Comparison of ENCODE assay signal across 19 cellular contexts in the genomic region with DNA sequence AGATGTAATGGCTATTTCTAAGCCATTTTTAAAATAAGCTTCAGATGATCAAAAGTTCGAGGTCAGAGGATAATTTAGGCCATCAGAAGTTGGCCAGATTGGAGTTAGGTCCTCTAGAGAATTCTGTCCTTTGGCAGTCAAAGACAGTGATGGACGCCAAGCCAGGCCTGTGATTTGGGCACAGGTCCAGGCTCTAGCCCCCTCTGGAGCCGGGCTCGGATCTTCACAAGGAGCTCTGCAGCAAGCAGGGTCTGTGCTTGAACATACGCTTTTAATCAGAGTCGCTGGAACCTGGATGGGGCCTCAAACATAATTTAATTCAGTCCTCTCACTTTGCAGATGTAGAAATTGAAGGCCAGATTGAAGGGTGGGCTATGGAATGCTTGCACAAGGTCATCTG.
DNase-seq lines count a peak whose midpoint lies in the region; ATAC-seq and TF ChIP-seq lines count a peak whose summit lies in the region.
"Had no signal": no experiment of that assay in that cellular context is flagged by ENCODE, and none has a peak within 500 bp of the region (broad histone marks: within the 10 kb centered on the region; RNA-seq: fewer than 3 reads in every experiment).

No MANE protein-coding gene starts in this region.

- no peak overlapping the region for H3K4me3 ChIP-seq in breast epithelium
- no peak overlapping the region for H3K4me3 ChIP-seq in mammary epithelial cell (replicated peaks in 1 of 3; ENCODE audit: insufficient read depth in 1 of 3, low read depth in 2 of 3, low read length in 3 of 3)
- no peak overlapping the region for H3K4me3 ChIP-seq in OCI-LY1 (ENCODE audit: low read depth, low read length, poor library complexity, severe bottlenecking)
- no peak overlapping the region for H3K4me3 ChIP-seq in heart right ventricle
- H3K4me3 ChIP-seq in subcutaneous abdominal adipose tissue (ENCODE audit: low read depth in 1 of 5, low read length in 5 of 5): no peak overlapping the region

- BruUV-seq in mammary epithelial cell (replicated peaks; lab: Mats Ljungman, UMichigan): no TSS peak

- no peaks in the 10 kb centered on the region for H3K4me1 ChIP-seq in breast epithelium
- H3K4me1 ChIP-seq in mammary epithelial cell (ENCODE audit: insufficient read depth, low read length): no peaks in the 10 kb centered on the region
- peaks cover 55% of the 10 kb centered on the region for H3K4me1 ChIP-seq in OCI-LY1 (ENCODE audit: insufficient read depth, low read length, severe bottlenecking)
- H3K4me1 ChIP-seq in heart right ventricle: peaks cover 0 to 11% (median 7%) of the 10 kb centered on the region in 9 donors
- H3K4me1 ChIP-seq in subcutaneous abdominal adipose tissue (ENCODE audit: control insufficient read depth in 5 of 5, insufficient read depth in 5 of 5, low read length in 5 of 5): peaks cover 0 to 11% (median 9%) of the 10 kb centered on the region in 5 donors

- no peak for TF ChIP-seq POLR2A in breast epithelium (IDR thresholded peaks at IDR 0.05)

- no peaks in the 10 kb centered on the region for H3K27me3 ChIP-seq in breast epithelium
- peaks cover 10% of the 10 kb centered on the region for H3K27me3 ChIP-seq in mammary epithelial cell (ENCODE audit: insufficient read depth, low read length)
- no peaks in the 10 kb centered on the region for H3K27me3 ChIP-seq in OCI-LY1 (ENCODE audit: insufficient read depth, low read length)
- no peaks in the 10 kb centered on the region for H3K27me3 ChIP-seq in heart right ventricle
- H3K27me3 ChIP-seq in subcutaneous abdominal adipose tissue (ENCODE audit: control insufficient read depth in 5 of 5, insufficient read depth in 4 of 5, low read length in 5 of 5): no peaks in the 10 kb centered on the region

- CTCF ChIA-PET in mammary epithelial cell (lab: Charles Lee; ENCODE audit: low non-redundant PET): no interaction called here

- no peaks in the 10 kb centered on the region for H3K36me3 Mint-ChIP-seq in activated T-helper 1 cell treated with anti-CD3 and anti-CD28 coated beads, Interleukin-12 subunit alpha, Interleukin-12 subunit beta, Interleukin-2, Interleukin-4 antibody, amounts not matched to agents 30 ng/mL and 10 ng/mL and 1 ng/mL, durations not matched to agents 14 hours and 24 hours and 36 hours (ENCODE audit: low read depth)
- H3K36me3 Mint-ChIP-seq: CD14-positive monocyte had no signal

- WGBS in mammary epithelial cell (ENCODE audit: low coverage, missing lambda C conversion rate): 79% methylated on average over 6 of the region's 6 CpGs
- 31 to 34% methylated on average over 6 of the region's 6 CpGs for WGBS in heart right ventricle, 2 donors

- H3K27ac ChIP-seq in breast epithelium (peak overlapping the region; percentile 6 to 43), mammary epithelial cell (ENCODE audit: insufficient read depth, low read depth, low read length) (no peak overlapping the region), OCI-LY1 (ENCODE audit: low read depth, low read length, poor library complexity, severe bottlenecking) (peak overlapping the region; percentile 99), heart right ventricle (peak overlapping the region in 2 of 10 donors; percentile 1 to 7), subcutaneous abdominal adipose tissue (ENCODE audit: low read depth, low read length) (peak overlapping the region; percentile 57)
- H3K27ac ChIP-seq: 22Rv1 had no signal

- H3K27me3 Mint-ChIP-seq in activated T-helper 1 cell treated with anti-CD3 and anti-CD28 coated beads, Interleukin-12 subunit alpha, Interleukin-12 subunit beta, Interleukin-2, Interleukin-4 antibody, amounts not matched to agents 30 ng/mL and 10 ng/mL and 1 ng/mL, durations not matched to agents 14 hours and 24 hours and 36 hours (ENCODE audit: insufficient read depth): no peaks in the 10 kb centered on the region

- no peaks in the 10 kb centered on the region for H4K20me1 ChIP-seq in mammary epithelial cell (ENCODE audit: insufficient read depth, low read length)
- H4K20me1 ChIP-seq in OCI-LY1 (ENCODE audit: insufficient read depth, low read length): no peaks in the 10 kb centered on the region

- H3K9ac ChIP-seq in mammary epithelial cell (ENCODE audit: insufficient read depth, low read length) (no peak overlapping the region), OCI-LY1 (ENCODE audit: low read length) (no peak overlapping the region; the same call in 1 of the 2 replicates), subcutaneous abdominal adipose tissue (ENCODE audit: low read length in 5 of 5) (peak overlapping the region in 1 of 5 donors; percentile 35)

- dilution Hi-C loops in mammary epithelial cell (cut with HindIII; ENCODE audit: low sequenced_read_pairs): no loop called here

- no peak for DNase-seq in breast epithelium (ENCODE audit: low spot score in 2 of 2)
- no peak for DNase-seq in mammary epithelial cell
- peak; percentile 41 to 48 for DNase-seq in heart right ventricle
- DNase-seq in NCI-H226: no peak
- DNase-seq in activated T-helper 1 cell treated with anti-CD3 and anti-CD28 coated beads, Interleukin-12 subunit alpha, Interleukin-12 subunit beta, Interleukin-2, Interleukin-4 antibody, amounts not matched to agents 30 ng/mL and 10 ng/mL and 1 ng/mL, durations not matched to agents 14 hours and 24 hours and 36 hours (ENCODE audit: low spot score): no peak
- DNase-seq: AML-193, DND-41, GDM1, GOT3, NCI-H187, NCI-H2107, NCI-H526, T-helper 1 cell had no signal

- H2AFZ ChIP-seq in mammary epithelial cell (ENCODE audit: low read depth, low read length) (no peak overlapping the region), OCI-LY1 (ENCODE audit: low read length) (no peak overlapping the region)

- TF ChIP-seq CTCF in breast epithelium (IDR thresholded peaks at IDR 0.05) (no peak), mammary epithelial cell (conservative IDR thresholded peaks at IDR 0.05 in 1 of 2, IDR thresholded peaks at IDR 0.05 in 1 of 2; ENCODE audit: extremely low read depth in 1 of 2, insufficient read depth in 1 of 2, low read depth in 1 of 2, low read length in 2 of 2) (no peak), OCI-LY1 (IDR thresholded peaks at IDR 0.05; ENCODE audit: low read length) (no peak), heart right ventricle (IDR thresholded peaks at IDR 0.05) (peak in 1 of 9 donors; percentile 10)

- no peaks in the 10 kb centered on the region for H3K9me3 ChIP-seq in breast epithelium
- H3K9me3 ChIP-seq in mammary epithelial cell (replicated peaks; ENCODE audit: insufficient read depth, low read length): no peaks in the 10 kb centered on the region
- no peaks in the 10 kb centered on the region for H3K9me3 ChIP-seq in OCI-LY1 (ENCODE audit: low read length)
- H3K9me3 ChIP-seq in heart right ventricle: no peaks in the 10 kb centered on the region
- H3K9me3 ChIP-seq in subcutaneous abdominal adipose tissue (ENCODE audit: control insufficient read depth in 5 of 5, low read length in 5 of 5): no peaks in the 10 kb centered on the region

- peaks cover 6% of the 10 kb centered on the region for H3K4me1 Mint-ChIP-seq in activated T-helper 1 cell treated with anti-CD3 and anti-CD28 coated beads, Interleukin-12 subunit alpha, Interleukin-12 subunit beta, Interleukin-2, Interleukin-4 antibody, amounts not matched to agents 30 ng/mL and 10 ng/mL and 1 ng/mL, durations not matched to agents 14 hours and 24 hours and 36 hours (ENCODE audit: low read depth)
- H3K4me1 Mint-ChIP-seq: CD14-positive monocyte had no signal

- intact Hi-C loops in breast epithelium (cut with DNase I; ENCODE audit: low total_unique reads) (no loop called here), mammary epithelial cell (cut with micrococcal nuclease) (no loop called here), heart right ventricle (cut with DNase I) (no loop called here)
- intact Hi-C loops in activated T-helper 1 cell treated with anti-CD3 and anti-CD28 coated beads, Interleukin-12 subunit alpha, Interleukin-12 subunit beta, Interleukin-2, Interleukin-4 antibody, amounts not matched to agents 30 ng/mL and 10 ng/mL and 1 ng/mL, durations not matched to agents 14 hours and 24 hours and 36 hours (cut with micrococcal nuclease): no loop called here

- H3K79me2 ChIP-seq in mammary epithelial cell (ENCODE audit: insufficient read depth, low read length) (no peaks in the 10 kb centered on the region), OCI-LY1 (ENCODE audit: insufficient read depth, low read length) (no peaks in the 10 kb centered on the region)

- H3F3A ChIP-seq in OCI-LY1 (ENCODE audit: insufficient read depth, low read length): peaks cover 5% of the 10 kb centered on the region

- peaks cover 3% of the 10 kb centered on the region for H3K9me3 Mint-ChIP-seq in activated T-helper 1 cell treated with anti-CD3 and anti-CD28 coated beads, Interleukin-12 subunit alpha, Interleukin-12 subunit beta, Interleukin-2, Interleukin-4 antibody, amounts not matched to agents 30 ng/mL and 10 ng/mL and 1 ng/mL, durations not matched to agents 14 hours and 24 hours and 36 hours

- ATAC-seq in heart right ventricle (peak in 7 of 8 donors; percentile 53 to 92 (median 76)), GM21515 (IDR thresholded peaks at IDR 0.05; ENCODE audit: unreplicated experiment) (no peak)
- ATAC-seq: Panc1 had no signal

- H3K9me2 ChIP-seq in OCI-LY1 (ENCODE audit: low read depth, low read length): no peaks in the 10 kb centered on the region

- no peak overlapping the region for H3K4me2 ChIP-seq in mammary epithelial cell (ENCODE audit: insufficient read depth, low read depth, low read length)
- H3K4me2 ChIP-seq in OCI-LY1 (ENCODE audit: low read length): no peak overlapping the region

- H3K4me3 Mint-ChIP-seq in activated T-helper 1 cell treated with anti-CD3 and anti-CD28 coated beads, Interleukin-12 subunit alpha, Interleukin-12 subunit beta, Interleukin-2, Interleukin-4 antibody, amounts not matched to agents 30 ng/mL and 10 ng/mL and 1 ng/mL, durations not matched to agents 14 hours and 24 hours and 36 hours: no peak overlapping the region
- H3K4me3 Mint-ChIP-seq: CD14-positive monocyte had no signal

- H3K27ac Mint-ChIP-seq in activated T-helper 1 cell treated with anti-CD3 and anti-CD28 coated beads, Interleukin-12 subunit alpha, Interleukin-12 subunit beta, Interleukin-2, Interleukin-4 antibody, amounts not matched to agents 30 ng/mL and 10 ng/mL and 1 ng/mL, durations not matched to agents 14 hours and 24 hours and 36 hours: no peak overlapping the region

- in situ Hi-C loops in mammary epithelial cell (cut with MboI; ENCODE audit: low sequenced_read_pairs in 2 of 2): no loop called here

- H3K36me3 ChIP-seq in breast epithelium (no peaks in the 10 kb centered on the region), mammary epithelial cell (ENCODE audit: insufficient read depth, low read length) (no peaks in the 10 kb centered on the region), OCI-LY1 (ENCODE audit: insufficient read depth, low read length) (no peaks in the 10 kb centered on the region), heart right ventricle (no peaks in the 10 kb centered on the region), subcutaneous abdominal adipose tissue (ENCODE audit: control insufficient read depth in 5 of 5, insufficient read depth in 5 of 5, low read length in 5 of 5) (no peaks in the 10 kb centered on the region)

Comparison
In these comparisons a context has a peak if more than half of its experiments do, and no peak if none do; other contexts are left out.
1. DNase-seq: peak in heart right ventricle (2 of 2); none in breast epithelium (0 of 2), mammary epithelial cell (single experiment), NCI-H226 (single experiment) and activated T-helper 1 cell treated with anti-CD3 and anti-CD28 coated beads, Interleukin-12 subunit alpha, Interleukin-12 subunit beta, Interleukin-2, Interleukin-4 antibody, amounts not matched to agents 30 ng/mL and 10 ng/mL and 1 ng/mL, durations not matched to agents 14 hours and 24 hours and 36 hours (single experiment).